8 cellular contexts compared by ENCODE assay signal in the genomic region with DNA sequence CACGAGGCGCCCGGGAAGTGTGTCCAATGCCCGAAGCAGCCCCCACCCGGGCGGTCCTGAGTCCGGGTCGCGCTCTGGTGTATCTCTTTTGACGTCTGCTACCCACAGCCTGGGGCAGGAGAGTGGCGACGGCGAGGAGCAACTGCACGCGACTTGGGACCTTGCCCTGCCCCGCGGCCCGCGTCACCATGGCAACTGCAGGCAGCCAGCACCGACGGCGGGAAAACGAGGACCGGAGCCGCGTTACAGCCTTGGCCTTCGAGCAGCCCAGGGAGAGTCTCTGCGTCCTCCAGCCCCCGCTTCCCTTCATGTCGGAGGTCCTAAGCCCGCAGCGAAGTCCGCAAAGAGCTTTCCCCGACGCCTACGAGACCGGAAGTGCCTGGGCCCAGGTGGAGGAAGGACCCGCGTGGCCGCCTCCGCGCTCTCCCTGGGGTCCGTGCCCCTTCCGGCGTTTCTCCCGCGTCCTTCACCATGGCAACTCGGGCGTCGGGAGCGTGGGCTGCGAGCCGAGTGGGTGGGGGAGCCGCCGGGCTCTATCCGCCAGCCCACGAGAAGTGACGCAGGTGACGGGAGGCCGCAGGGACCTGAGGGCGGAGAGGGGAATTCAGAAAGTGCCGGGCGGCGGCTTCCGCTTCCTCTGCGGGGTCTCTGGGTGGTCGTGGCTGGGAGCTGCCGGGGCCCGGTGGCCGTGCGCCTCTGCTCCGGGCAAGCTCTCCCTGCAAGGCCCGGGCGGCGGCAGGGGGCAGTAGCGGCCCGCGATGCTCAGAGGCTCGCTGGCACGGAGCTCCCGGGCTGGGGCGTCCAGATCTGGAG.
A peak's percentile ranks its signal among the peaks of the same experiment; 100 is the strongest.
DNase-seq lines count a peak whose midpoint lies in the region; ATAC-seq and TF ChIP-seq lines count a peak whose summit lies in the region.

No MANE protein-coding gene starts in this region.

- H3K4me1 Mint-ChIP-seq in activated naive CD4-positive, alpha-beta T cell treated with anti-CD3 and anti-CD28 coated beads for 36 hours (ENCODE audit: low read depth): peaks cover 2% of the 10 kb centered on the region
- no peaks in the 10 kb centered on the region for H3K4me1 Mint-ChIP-seq in glutamatergic neuron (ENCODE audit: low read depth, unreplicated experiment)

- peak overlapping the region; percentile 71 for H3K4me3 Mint-ChIP-seq in activated naive CD4-positive, alpha-beta T cell treated with anti-CD3 and anti-CD28 coated beads for 36 hours
- peak overlapping the region; percentile 84 for H3K4me3 Mint-ChIP-seq in glutamatergic neuron (ENCODE audit: unreplicated experiment)

- H3K36me3 Mint-ChIP-seq in activated naive CD4-positive, alpha-beta T cell treated with anti-CD3 and anti-CD28 coated beads for 36 hours (ENCODE audit: low read depth): no peaks in the 10 kb centered on the region
- H3K36me3 Mint-ChIP-seq in glutamatergic neuron (ENCODE audit: unreplicated experiment): no peaks in the 10 kb centered on the region

- WGBS in testis, 2 donors: 2 to 3% methylated on average over 29 to 68 of the region's 82 CpGs

- DNase-seq in 8988T: peak; percentile 92
- peak; percentile 44 for DNase-seq in HT1080 (ENCODE audit: low read depth)
- DNase-seq in Peyer's patch: peak; percentile 71 to 86 (median 84)
- peak; percentile 75 for DNase-seq in activated naive CD4-positive, alpha-beta T cell treated with anti-CD3 and anti-CD28 coated beads for 36 hours
- peak; percentile 92 for DNase-seq in glutamatergic neuron
- peak; percentile 56 for DNase-seq in omental fat pad (ENCODE audit: low spot score)
- peak; percentile 79 for DNase-seq in testis

- TF ChIP-seq POLR2A in Peyer's patch (IDR thresholded peaks at IDR 0.05): no peak
- no peak for TF ChIP-seq POLR2A in testis (IDR thresholded peaks at IDR 0.05)

- intact Hi-C loops in activated naive CD4-positive, alpha-beta T cell treated with anti-CD3 and anti-CD28 coated beads for 36 hours (cut with micrococcal nuclease): loop anchor here (1.0 kb wide), 3 partner anchors 11 to 245 kb away; no protein-coding TSS in a partner anchor
- intact Hi-C loops in testis (cut with DNase I; ENCODE audit: low total_unique reads): no loop called here

- peak; percentile 81 for ATAC-seq in GM18498 (IDR thresholded peaks at IDR 0.05; ENCODE audit: unreplicated experiment)
- ATAC-seq in omental fat pad (ENCODE audit: low FRiP score): peak; percentile 95

- H3K9me3 ChIP-seq in Peyer's patch: no peaks in the 10 kb centered on the region
- no peaks in the 10 kb centered on the region for H3K9me3 ChIP-seq in testis

- TF ChIP-seq CTCF in Peyer's patch (IDR thresholded peaks at IDR 0.05) (peak; percentile 34 to 84 (median 73)), glutamatergic neuron (IDR thresholded peaks at IDR 0.05; ENCODE audit: partially characterized antibody, unreplicated experiment) (peak; percentile 72), omental fat pad (IDR thresholded peaks at IDR 0.05) (peak in 1 of 3 donors; percentile 46), testis (IDR thresholded peaks at IDR 0.05) (peak; percentile 33 to 60 (median 53))

- CTCF ChIA-PET in activated naive CD4-positive, alpha-beta T cell treated with anti-CD3 and anti-CD28 coated beads for 36 hours (lab: Charles Lee): interaction anchor here (0.5 to 2.8 kb wide), 27 partner anchors 10 to 376 kb away, joined by 3 to 25 read pairs (median 4); no protein-coding TSS in a partner anchor

- no peaks in the 10 kb centered on the region for H3K9me3 Mint-ChIP-seq in activated naive CD4-positive, alpha-beta T cell treated with anti-CD3 and anti-CD28 coated beads for 36 hours
- H3K9me3 Mint-ChIP-seq in glutamatergic neuron (ENCODE audit: unreplicated experiment): no peaks in the 10 kb centered on the region

- no peak overlapping the region for H3K27ac Mint-ChIP-seq in activated naive CD4-positive, alpha-beta T cell treated with anti-CD3 and anti-CD28 coated beads for 36 hours
- no peak overlapping the region for H3K27ac Mint-ChIP-seq in glutamatergic neuron (ENCODE audit: unreplicated experiment)

- H3K4me1 ChIP-seq in Peyer's patch (peaks cover 0 to 14% (median 3%) of the 10 kb centered on the region in 4 donors), testis (peaks cover 8% of the 10 kb centered on the region)

- H3K4me3 ChIP-seq in Peyer's patch (peak overlapping the region; percentile 39 to 71 (median 66)), testis (peak overlapping the region; percentile 58 to 72)

- H3K27ac ChIP-seq in Peyer's patch (peak overlapping the region in 1 of 4 donors; percentile 46), testis (peak overlapping the region; percentile 43 to 46)

- H3K36me3 ChIP-seq in Peyer's patch (no peaks in the 10 kb centered on the region), testis (ENCODE audit: low read depth, missing control alignments) (no peaks in the 10 kb centered on the region)

- H3K27me3 ChIP-seq in Peyer's patch: no peaks in the 10 kb centered on the region
- H3K27me3 ChIP-seq in testis: no peaks in the 10 kb centered on the region

- H3K27me3 Mint-ChIP-seq in activated naive CD4-positive, alpha-beta T cell treated with anti-CD3 and anti-CD28 coated beads for 36 hours (ENCODE audit: low read depth): peaks cover 6% of the 10 kb centered on the region
- H3K27me3 Mint-ChIP-seq in glutamatergic neuron (ENCODE audit: unreplicated experiment): peaks cover 2% of the 10 kb centered on the region
